Comparison of ENCODE assay signal across 1 cellular context in the genomic region with DNA sequence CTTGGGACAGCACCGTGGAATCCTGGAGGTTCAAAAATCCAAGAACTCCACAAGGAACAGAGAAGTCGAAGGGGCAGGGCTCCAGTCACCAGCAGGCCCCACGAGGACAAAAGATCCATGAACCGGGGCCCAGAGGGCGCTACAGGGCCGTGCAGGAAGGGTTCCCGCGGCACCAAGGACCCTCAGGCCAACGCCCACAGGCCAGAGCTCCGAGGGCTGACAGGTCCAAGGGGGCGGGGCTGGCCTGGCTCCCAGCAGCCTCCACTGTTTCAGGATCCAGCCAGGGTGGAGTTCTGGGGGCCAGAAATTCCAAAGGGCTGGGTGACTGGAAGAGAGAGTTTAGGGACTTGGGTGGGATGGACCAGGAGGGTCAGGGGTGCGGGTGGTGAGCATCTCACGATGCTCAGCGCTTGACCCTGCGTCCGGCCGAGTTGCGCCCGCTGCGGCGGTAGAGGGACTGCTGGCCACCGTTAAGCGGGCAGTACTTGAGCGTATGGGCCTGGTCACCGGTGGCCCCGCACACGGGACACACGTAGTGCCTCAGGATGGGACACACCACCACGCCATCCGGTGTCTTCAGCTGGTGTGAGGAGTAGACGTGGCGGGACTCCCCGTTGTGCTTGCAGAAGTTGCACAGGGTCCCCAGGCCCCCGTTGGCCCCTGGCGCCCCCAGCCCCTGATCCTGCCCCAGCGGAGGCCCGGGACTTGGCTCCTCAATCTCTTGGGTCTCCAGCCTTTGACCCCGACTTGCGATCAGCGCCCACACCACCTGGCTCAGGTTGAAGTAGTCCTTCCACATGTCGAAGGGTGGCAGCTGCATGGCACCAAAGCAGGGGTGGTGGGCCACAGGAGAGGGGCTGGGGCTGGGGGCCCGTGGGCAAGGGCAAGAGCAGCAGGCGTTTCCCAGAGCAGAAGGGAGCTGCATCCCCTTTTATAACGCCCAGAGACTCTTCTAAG.
TF ChIP-seq lines count a peak whose summit lies in the region.

A gene (minus strand): TSS at position 905 of the 957 bp plus-strand sequence. CDS start 85 bp downstream, at position 820.

TF ChIP-seq in SK-N-SH, 30 proteins besides CTCF, POLR2A, EP300 and RAD21 (continued from another document):
- TF ChIP-seq, protein P1, sequence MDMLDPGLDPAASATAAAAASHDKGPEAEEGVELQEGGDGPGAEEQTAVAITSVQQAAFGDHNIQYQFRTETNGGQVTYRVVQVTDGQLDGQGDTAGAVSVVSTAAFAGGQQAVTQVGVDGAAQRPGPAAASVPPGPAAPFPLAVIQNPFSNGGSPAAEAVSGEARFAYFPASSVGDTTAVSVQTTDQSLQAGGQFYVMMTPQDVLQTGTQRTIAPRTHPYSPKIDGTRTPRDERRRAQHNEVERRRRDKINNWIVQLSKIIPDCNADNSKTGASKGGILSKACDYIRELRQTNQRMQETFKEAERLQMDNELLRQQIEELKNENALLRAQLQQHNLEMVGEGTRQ (IDR thresholded peaks at IDR 0.05; ENCODE audit: borderline replicate concordance, low read depth, low read length) = no peak
- no peak for TF ChIP-seq FOXJ3 (CRISPR knock-in tag; IDR thresholded peaks at IDR 0.05)
- no peak for TF ChIP-seq MEF2A (IDR thresholded peaks at IDR 0.05; ENCODE audit: borderline replicate concordance, low read depth)
- TF ChIP-seq, protein P2, sequence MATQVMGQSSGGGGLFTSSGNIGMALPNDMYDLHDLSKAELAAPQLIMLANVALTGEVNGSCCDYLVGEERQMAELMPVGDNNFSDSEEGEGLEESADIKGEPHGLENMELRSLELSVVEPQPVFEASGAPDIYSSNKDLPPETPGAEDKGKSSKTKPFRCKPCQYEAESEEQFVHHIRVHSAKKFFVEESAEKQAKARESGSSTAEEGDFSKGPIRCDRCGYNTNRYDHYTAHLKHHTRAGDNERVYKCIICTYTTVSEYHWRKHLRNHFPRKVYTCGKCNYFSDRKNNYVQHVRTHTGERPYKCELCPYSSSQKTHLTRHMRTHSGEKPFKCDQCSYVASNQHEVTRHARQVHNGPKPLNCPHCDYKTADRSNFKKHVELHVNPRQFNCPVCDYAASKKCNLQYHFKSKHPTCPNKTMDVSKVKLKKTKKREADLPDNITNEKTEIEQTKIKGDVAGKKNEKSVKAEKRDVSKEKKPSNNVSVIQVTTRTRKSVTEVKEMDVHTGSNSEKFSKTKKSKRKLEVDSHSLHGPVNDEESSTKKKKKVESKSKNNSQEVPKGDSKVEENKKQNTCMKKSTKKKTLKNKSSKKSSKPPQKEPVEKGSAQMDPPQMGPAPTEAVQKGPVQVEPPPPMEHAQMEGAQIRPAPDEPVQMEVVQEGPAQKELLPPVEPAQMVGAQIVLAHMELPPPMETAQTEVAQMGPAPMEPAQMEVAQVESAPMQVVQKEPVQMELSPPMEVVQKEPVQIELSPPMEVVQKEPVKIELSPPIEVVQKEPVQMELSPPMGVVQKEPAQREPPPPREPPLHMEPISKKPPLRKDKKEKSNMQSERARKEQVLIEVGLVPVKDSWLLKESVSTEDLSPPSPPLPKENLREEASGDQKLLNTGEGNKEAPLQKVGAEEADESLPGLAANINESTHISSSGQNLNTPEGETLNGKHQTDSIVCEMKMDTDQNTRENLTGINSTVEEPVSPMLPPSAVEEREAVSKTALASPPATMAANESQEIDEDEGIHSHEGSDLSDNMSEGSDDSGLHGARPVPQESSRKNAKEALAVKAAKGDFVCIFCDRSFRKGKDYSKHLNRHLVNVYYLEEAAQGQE (IDR thresholded peaks at IDR 0.05; ENCODE audit: low read depth, low read length) = no peak
- TF ChIP-seq TAF1 (IDR thresholded peaks at IDR 0.05; ENCODE audit: borderline replicate concordance, low read depth, low read length) = no peak
- no peak for TF ChIP-seq FOXM1 (IDR thresholded peaks at IDR 0.05; ENCODE audit: low read depth)
- TF ChIP-seq TCF12 (IDR thresholded peaks at IDR 0.05) = no peak
- TF ChIP-seq RCOR1 (IDR thresholded peaks at IDR 0.05; ENCODE audit: low read length) = no peak
- TF ChIP-seq YY1 (IDR thresholded peaks at IDR 0.05; ENCODE audit: low read depth) = no peak
- no peak for TF ChIP-seq NFIC (IDR thresholded peaks at IDR 0.05; ENCODE audit: borderline replicate concordance)
- TF ChIP-seq, protein P3, sequence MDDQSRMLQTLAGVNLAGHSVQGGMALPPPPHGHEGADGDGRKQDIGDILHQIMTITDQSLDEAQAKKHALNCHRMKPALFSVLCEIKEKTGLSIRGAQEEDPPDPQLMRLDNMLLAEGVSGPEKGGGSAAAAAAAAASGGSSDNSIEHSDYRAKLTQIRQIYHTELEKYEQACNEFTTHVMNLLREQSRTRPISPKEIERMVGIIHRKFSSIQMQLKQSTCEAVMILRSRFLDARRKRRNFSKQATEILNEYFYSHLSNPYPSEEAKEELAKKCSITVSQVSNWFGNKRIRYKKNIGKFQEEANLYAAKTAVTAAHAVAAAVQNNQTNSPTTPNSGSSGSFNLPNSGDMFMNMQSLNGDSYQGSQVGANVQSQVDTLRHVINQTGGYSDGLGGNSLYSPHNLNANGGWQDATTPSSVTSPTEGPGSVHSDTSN (IDR thresholded peaks at IDR 0.05) = no peak
- TF ChIP-seq JUND (IDR thresholded peaks at IDR 0.05) = no peak
- TF ChIP-seq TEAD4 (IDR thresholded peaks at IDR 0.05; ENCODE audit: borderline replicate concordance, insufficient read depth) = no peak
- no peak for TF ChIP-seq POLR2AphosphoS5 (IDR thresholded peaks at IDR 0.05; ENCODE audit: low read depth, low read length)
- no peak for TF ChIP-seq MXI1 (IDR thresholded peaks at IDR 0.05; ENCODE audit: low read depth, low read length)
- TF ChIP-seq GABPA (IDR thresholded peaks at IDR 0.05; ENCODE audit: low read depth) = no peak
TF ChIP-seq in SK-N-SH: peak in this region for 0.
